In genomic region chr20:53753880-53754459, GRCh38 we compare ENCODE assay signal across 12 cellular contexts.
DNase-seq lines count a peak whose midpoint lies in the region; ATAC-seq, FAIRE-seq and TF ChIP-seq lines count a peak whose summit lies in the region.
"Had no signal": no experiment of that assay in that cellular context is flagged by ENCODE, and none has a peak within 500 bp of the region (broad histone marks: within the 10 kb centered on the region; RNA-seq: fewer than 3 reads in every experiment).

No MANE protein-coding gene starts in this region.

- peak overlapping the region; percentile 67 for H3K27ac ChIP-seq in DND-41 (ENCODE audit: low read length)
- H3K27ac ChIP-seq in K562 (ENCODE audit: extremely low read depth, low read depth, low read length): peak overlapping the region; percentile 92
- no peak overlapping the region for H3K27ac ChIP-seq in osteoblast (ENCODE audit: low read depth, low read length)
- H3K27ac ChIP-seq in suprapubic skin: no peak overlapping the region
- H3K27ac ChIP-seq: cardiac muscle cell, sigmoid colon had no signal

- H3K9me3 ChIP-seq in DND-41 (ENCODE audit: insufficient read depth, low read length, severe bottlenecking) (no peaks in the 10 kb centered on the region), Loucy (ENCODE audit: insufficient read depth, low read depth, low read length) (no peaks in the 10 kb centered on the region), K562 (replicated peaks; ENCODE audit: control insufficient read depth, insufficient read depth, low read depth, low read length) (no peaks in the 10 kb centered on the region), osteoblast (ENCODE audit: low read depth, low read length) (no peaks in the 10 kb centered on the region), suprapubic skin (no peaks in the 10 kb centered on the region)
- H3K9me3 ChIP-seq: sigmoid colon had no signal

- CTCF ChIA-PET in K562 (lab: Yijun Ruan, JAX; ENCODE audit: low intra/inter-chr PET ratio): interaction anchor here (0.5 kb wide), 1 partner anchor 118 kb away, joined by 6 read pairs; no protein-coding TSS in a partner anchor

- TF ChIP-seq EP300 in K562 (IDR thresholded peaks at IDR 0.05; ENCODE audit: low read length): 0 out of 2 replicates have a peak, but pooled peaks have one; percentile 25
- no peak for TF ChIP-seq EP300 in suprapubic skin (IDR thresholded peaks at IDR 0.05)

- H3K36me3 ChIP-seq in DND-41 (ENCODE audit: insufficient read depth, low read length): no peaks in the 10 kb centered on the region
- H3K36me3 ChIP-seq in Loucy (ENCODE audit: insufficient read depth, low read length): no peaks in the 10 kb centered on the region
- H3K36me3 ChIP-seq in K562 (ENCODE audit: control insufficient read depth, insufficient read depth, low read length): no peaks in the 10 kb centered on the region
- H3K36me3 ChIP-seq in osteoblast (ENCODE audit: insufficient read depth, low read length): no peaks in the 10 kb centered on the region
- no peaks in the 10 kb centered on the region for H3K36me3 ChIP-seq in suprapubic skin
- H3K36me3 ChIP-seq: cardiac muscle cell, sigmoid colon had no signal

- ATAC-seq in DND-41 (ENCODE audit: insufficient read depth, low read depth) (no peak), K562 (no peak), HG02981 (IDR thresholded peaks at IDR 0.05; ENCODE audit: unreplicated experiment) (no peak)

- H3K9ac ChIP-seq in DND-41 (ENCODE audit: low read depth, low read length): no peak overlapping the region
- H3K9ac ChIP-seq in Loucy (ENCODE audit: low read depth, low read length, poor library complexity, severe bottlenecking): peak overlapping the region; percentile 60
- H3K9ac ChIP-seq in K562 (ENCODE audit: insufficient read depth in 1 of 2, low read depth in 2 of 2, low read length in 2 of 2): peak overlapping the region; percentile 45 to 75; a peak in 3 of 4 replicates

- H3K79me2 ChIP-seq in DND-41 (ENCODE audit: insufficient read depth, low read length): no peaks in the 10 kb centered on the region
- no peaks in the 10 kb centered on the region for H3K79me2 ChIP-seq in Loucy (ENCODE audit: insufficient read depth, low read length)
- H3K79me2 ChIP-seq in K562 (ENCODE audit: control insufficient read depth, insufficient read depth, low read length): no peaks in the 10 kb centered on the region
- H3K79me2 ChIP-seq in osteoblast (ENCODE audit: insufficient read depth, low read length): no peaks in the 10 kb centered on the region

- POLR2A ChIA-PET in K562 (lab: Yijun Ruan, JAX): interaction anchor here (0.7 to 3.4 kb wide), 4 partner anchors 10 to 139 kb away, joined by 3 to 13 read pairs (median 4); no protein-coding TSS in a partner anchor

- BruUV-seq in K562 (replicated peaks; lab: Mats Ljungman, UMichigan): no TSS peak

- FAIRE-seq in K562 (lab: Jason Lieb, UNC): no peak

- intact Hi-C loops in K562 (cut with micrococcal nuclease): loop anchor here (5.0 kb wide), 2 partner anchors 163 to 183 kb away; no protein-coding TSS in a partner anchor

- H4K20me1 ChIP-seq in DND-41 (ENCODE audit: insufficient read depth, low read length) (no peaks in the 10 kb centered on the region), Loucy (ENCODE audit: insufficient read depth, low read length, poor library complexity, severe bottlenecking) (no peaks in the 10 kb centered on the region), K562 (replicated peaks; ENCODE audit: control insufficient read depth, insufficient read depth, low read length) (no peaks in the 10 kb centered on the region), osteoblast (ENCODE audit: insufficient read depth, low read length) (no peaks in the 10 kb centered on the region)

- no peaks in the 10 kb centered on the region for H3K9me1 ChIP-seq in K562 (ENCODE audit: control insufficient read depth, insufficient read depth, low read length)

- no peak overlapping the region for H3K4me2 ChIP-seq in DND-41 (ENCODE audit: insufficient read depth, low read length)
- H3K4me2 ChIP-seq in Loucy (ENCODE audit: low read depth, low read length, poor library complexity, severe bottlenecking): peak overlapping the region; percentile 71
- H3K4me2 ChIP-seq in K562 (ENCODE audit: insufficient read depth, low read length): peak overlapping the region; percentile 85
- H3K4me2 ChIP-seq in osteoblast (ENCODE audit: insufficient read depth, low read length): no peak overlapping the region

- DNase-seq in DND-41 (no peak), K562 (ENCODE audit: extremely low read depth in 1 of 4, low spot score in 3 of 4) (no peak), osteoblast (ENCODE audit: insufficient read length, low spot score, missing footprints) (no peak), suprapubic skin (ENCODE audit: low spot score in 2 of 2) (no peak), erythroblast (lab: John Stamatoyannopoulos, UW) (no peak)
- DNase-seq: activated CD4-positive, alpha-beta T cell treated with anti-CD3 and anti-CD28 coated beads, Interleukin-2, amount 50 U/mL, for 4 hours; NCI-H1694 treated with DMSO at 0.1 percent for 48 hours; sigmoid colon had no signal

- H2AFZ ChIP-seq in DND-41 (ENCODE audit: low read depth, low read length) (peak overlapping the region; percentile 7; the same call in 1 of the 2 replicates), Loucy (ENCODE audit: low read length) (0 out of 2 replicates have a peak overlapping the region, but pooled peaks have one; percentile 21), K562 (ENCODE audit: low read depth, low read length) (peak overlapping the region; percentile 99), osteoblast (ENCODE audit: low read length) (peak overlapping the region; percentile 37)

- TF ChIP-seq CTCF in DND-41 (IDR thresholded peaks at IDR 0.05; ENCODE audit: borderline replicate concordance, extremely low read depth, low read length, poor library complexity, severe bottlenecking) (no peak), Loucy (conservative IDR thresholded peaks at IDR 0.05; ENCODE audit: low read length) (no peak), K562 (IDR thresholded peaks at IDR 0.05 in 2 of 3, conservative IDR thresholded peaks at IDR 0.05 in 1 of 3; ENCODE audit: insufficient read depth in 2 of 3, low read depth in 1 of 3, low read length in 3 of 3) (no peak), osteoblast (IDR thresholded peaks at IDR 0.05; ENCODE audit: extremely low read depth, low read depth, low read length) (no peak), suprapubic skin (IDR thresholded peaks at IDR 0.05) (no peak)

- in situ Hi-C loops in K562 (cut with MboI): no loop called here

- TF ChIP-seq RAD21 in K562 (CRISPR knock-in tag; conservative IDR thresholded peaks at IDR 0.05 in 1 of 2, IDR thresholded peaks at IDR 0.05 in 1 of 2): no peak; a peak in 1 of 4 replicates

- WGBS in K562 (ENCODE audit: insufficient coverage, low coverage, missing lambda C conversion rate): 34% methylated on average over 2 of the region's 2 CpGs
- 53% methylated on average over 2 of the region's 2 CpGs for WGBS in suprapubic skin

- no peaks in the 10 kb centered on the region for H3K27me3 ChIP-seq in DND-41 (ENCODE audit: insufficient read depth, low read length, poor library complexity)
- H3K27me3 ChIP-seq in Loucy (ENCODE audit: insufficient read depth, low read length, poor library complexity, severe bottlenecking): no peaks in the 10 kb centered on the region
- no peaks in the 10 kb centered on the region for H3K27me3 ChIP-seq in K562 (ENCODE audit: control insufficient read depth in 2 of 2, insufficient read depth in 2 of 2, low read length in 2 of 2)
- H3K27me3 ChIP-seq in osteoblast (ENCODE audit: insufficient read depth, low read length): no peaks in the 10 kb centered on the region
- H3K27me3 ChIP-seq in suprapubic skin: no peaks in the 10 kb centered on the region
- H3K27me3 ChIP-seq: cardiac muscle cell, sigmoid colon had no signal

- no peaks in the 10 kb centered on the region for H3K9me2 ChIP-seq in Loucy (replicated peaks; ENCODE audit: low read depth, low read length)

- H3F3A ChIP-seq in Loucy (ENCODE audit: low read depth): peaks cover 19% of the 10 kb centered on the region

- TF ChIP-seq POLR2A in K562 (conservative IDR thresholded peaks at IDR 0.05): no peak
- TF ChIP-seq POLR2A in suprapubic skin (IDR thresholded peaks at IDR 0.05): no peak
- TF ChIP-seq POLR2A in erythroblast (IDR thresholded peaks at IDR 0.05; ENCODE audit: low read length): no peak

- H3K4me1 ChIP-seq in DND-41 (ENCODE audit: insufficient read depth, low read length): peaks cover 63% of the 10 kb centered on the region
- peaks cover 71% of the 10 kb centered on the region for H3K4me1 ChIP-seq in Loucy (ENCODE audit: insufficient read depth, low read length, poor library complexity, severe bottlenecking)
- peaks cover 16 to 39% of the 10 kb centered on the region in 2 experiments for H3K4me1 ChIP-seq in K562 (replicated peaks in 1 of 2; ENCODE audit: control insufficient read depth in 2 of 2, insufficient read depth in 2 of 2, low read length in 2 of 2)
- H3K4me1 ChIP-seq in osteoblast (ENCODE audit: insufficient read depth, low read length): peaks cover 15% of the 10 kb centered on the region
- H3K4me1 ChIP-seq in suprapubic skin: peaks cover 45% of the 10 kb centered on the region

- H3K4me3 ChIP-seq in DND-41 (ENCODE audit: low read depth in 1 of 2, low read length in 2 of 2) (no peak overlapping the region), Loucy (ENCODE audit: low read length, poor library complexity, severe bottlenecking) (peak overlapping the region; percentile 52), K562 (no peak overlapping the region), osteoblast (ENCODE audit: insufficient read depth, low read length) (no peak overlapping the region), suprapubic skin (no peak overlapping the region)
- H3K4me3 ChIP-seq: cardiac muscle cell, lung, sigmoid colon had no signal

TF ChIP-seq in K562, 482 proteins besides CTCF, POLR2A, EP300 and RAD21 (continues in another document):
- no peak for TF ChIP-seq SNRNP70 (optimal IDR thresholded peaks at IDR 0.05; ENCODE audit: low read depth, low read length)

Comparison
In these comparisons a context has a peak if more than half of its experiments do, and no peak if none do; other contexts are left out.
1. H2AFZ ChIP-seq: peak in every context shown above with its lines; median percentile 99 in K562; 37 in osteoblast; 21 in Loucy; 7 in DND-41.
2. H3K27ac ChIP-seq: peak in DND-41 (single experiment) and K562 (single experiment); none in osteoblast (single experiment) and suprapubic skin (single experiment).
3. H3K4me2 ChIP-seq: peak in Loucy (single experiment) and K562 (single experiment); none in DND-41 (single experiment) and osteoblast (single experiment).